Comparison of ENCODE assay signal across 9 cellular contexts in the genomic region with DNA sequence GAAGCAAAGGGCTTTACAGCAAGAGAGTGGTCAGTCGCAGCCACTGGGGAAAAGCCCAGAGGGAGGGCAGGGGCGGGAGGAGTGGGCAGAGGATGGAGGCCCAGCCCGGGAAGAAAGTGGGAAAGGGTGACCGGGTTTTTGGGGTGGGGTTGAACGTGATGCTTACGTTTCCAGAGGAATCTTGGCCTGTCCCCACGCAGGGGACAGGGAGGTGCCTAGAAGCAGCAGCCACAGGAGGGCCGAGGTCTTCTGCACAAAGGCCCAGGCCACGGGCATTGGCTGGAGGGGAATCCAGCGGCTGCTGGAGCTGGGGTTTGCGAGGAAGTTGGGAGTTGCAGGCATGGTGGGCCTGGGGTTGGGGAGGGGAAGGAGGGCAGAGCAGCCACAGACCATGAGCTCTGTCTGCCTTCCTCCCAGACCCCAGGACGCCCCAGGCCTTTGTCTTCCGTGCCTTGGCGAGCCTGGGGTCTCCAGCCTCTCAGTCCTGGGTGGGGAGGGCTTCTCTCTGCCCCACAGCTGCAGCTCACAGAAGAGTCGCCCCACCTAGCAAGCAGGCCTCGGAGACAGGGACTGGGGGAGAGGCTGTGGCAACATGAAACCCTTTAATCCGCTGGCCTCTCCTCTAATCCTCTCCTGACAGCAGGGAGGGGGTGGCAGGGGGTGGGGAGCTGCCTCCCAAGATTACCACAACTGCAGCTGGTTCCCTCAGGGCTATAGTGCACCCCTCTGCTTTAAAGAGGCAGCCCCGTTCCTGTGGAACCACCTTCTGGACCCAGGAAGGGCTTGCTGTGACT. TPM values are rescaled to one million over a fixed set of nuclear protein-coding genes. Genes with fewer than 3 reads are reported as not detected.
DNase-seq lines count a peak whose midpoint lies in the region; ATAC-seq and TF ChIP-seq lines count a peak whose summit lies in the region.
"Had no signal": no experiment of that assay in that cellular context is flagged by ENCODE, and none has a peak within 500 bp of the region (broad histone marks: within the 10 kb centered on the region; RNA-seq: fewer than 3 reads in every experiment).

A gene with protein sequence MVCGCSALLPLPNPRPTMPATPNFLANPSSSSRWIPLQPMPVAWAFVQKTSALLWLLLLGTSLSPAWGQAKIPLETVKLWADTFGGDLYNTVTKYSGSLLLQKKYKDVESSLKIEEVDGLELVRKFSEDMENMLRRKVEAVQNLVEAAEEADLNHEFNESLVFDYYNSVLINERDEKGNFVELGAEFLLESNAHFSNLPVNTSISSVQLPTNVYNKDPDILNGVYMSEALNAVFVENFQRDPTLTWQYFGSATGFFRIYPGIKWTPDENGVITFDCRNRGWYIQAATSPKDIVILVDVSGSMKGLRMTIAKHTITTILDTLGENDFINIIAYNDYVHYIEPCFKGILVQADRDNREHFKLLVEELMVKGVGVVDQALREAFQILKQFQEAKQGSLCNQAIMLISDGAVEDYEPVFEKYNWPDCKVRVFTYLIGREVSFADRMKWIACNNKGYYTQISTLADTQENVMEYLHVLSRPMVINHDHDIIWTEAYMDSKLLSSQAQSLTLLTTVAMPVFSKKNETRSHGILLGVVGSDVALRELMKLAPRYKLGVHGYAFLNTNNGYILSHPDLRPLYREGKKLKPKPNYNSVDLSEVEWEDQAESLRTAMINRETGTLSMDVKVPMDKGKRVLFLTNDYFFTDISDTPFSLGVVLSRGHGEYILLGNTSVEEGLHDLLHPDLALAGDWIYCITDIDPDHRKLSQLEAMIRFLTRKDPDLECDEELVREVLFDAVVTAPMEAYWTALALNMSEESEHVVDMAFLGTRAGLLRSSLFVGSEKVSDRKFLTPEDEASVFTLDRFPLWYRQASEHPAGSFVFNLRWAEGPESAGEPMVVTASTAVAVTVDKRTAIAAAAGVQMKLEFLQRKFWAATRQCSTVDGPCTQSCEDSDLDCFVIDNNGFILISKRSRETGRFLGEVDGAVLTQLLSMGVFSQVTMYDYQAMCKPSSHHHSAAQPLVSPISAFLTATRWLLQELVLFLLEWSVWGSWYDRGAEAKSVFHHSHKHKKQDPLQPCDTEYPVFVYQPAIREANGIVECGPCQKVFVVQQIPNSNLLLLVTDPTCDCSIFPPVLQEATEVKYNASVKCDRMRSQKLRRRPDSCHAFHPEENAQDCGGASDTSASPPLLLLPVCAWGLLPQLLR (minus strand): TSS at position 572 of the 794 bp plus-strand sequence. CDS start 179 bp downstream, at position 393.

- peak; percentile 29 for ATAC-seq in sciatic nerve
- no peak for ATAC-seq in HG03565 (IDR thresholded peaks at IDR 0.05; ENCODE audit: unreplicated experiment)
- ATAC-seq in GM19395 (IDR thresholded peaks at IDR 0.05; ENCODE audit: unreplicated experiment) = no peak

- H3K4me3 Mint-ChIP-seq in activated naive CD4-positive, alpha-beta T cell treated with anti-CD3 and anti-CD28 coated beads for 36 hours = no peak within 1 kb of the TSS
- no peak within 1 kb of the TSS for H3K4me3 Mint-ChIP-seq in activated CD4-positive, alpha-beta T cell treated with anti-CD3 and anti-CD28 coated beads, Interleukin-2, amount 10 ng/mL, durations not matched to agents 24 days and 14 days

- DNase-seq in GM03348 (ENCODE audit: low spot score) (peak; percentile 4), NCI-H524 treated with DMSO at 0.1 percent for 48 hours (lab: John Stamatoyannopoulos, UW) (peak; percentile 56), fibroblast of villous mesenchyme (ENCODE audit: low read depth) (peak; percentile 29), sciatic nerve (ENCODE audit: low spot score) (peak; percentile 47)
- no peak for DNase-seq in activated naive CD4-positive, alpha-beta T cell treated with anti-CD3 and anti-CD28 coated beads for 36 hours
- DNase-seq in activated CD4-positive, alpha-beta T cell treated with anti-CD3 and anti-CD28 coated beads, Interleukin-2, amount 10 ng/mL, durations not matched to agents 24 days and 14 days = no peak

- no peak for TF ChIP-seq CTCF in fibroblast of villous mesenchyme (IDR thresholded peaks at IDR 0.05; ENCODE audit: insufficient read depth, low read depth, low read length)

- H3K36me3 Mint-ChIP-seq in activated naive CD4-positive, alpha-beta T cell treated with anti-CD3 and anti-CD28 coated beads for 36 hours (ENCODE audit: low read depth) = no peaks in the 10 kb centered on the region
- no peaks in the 10 kb centered on the region for H3K36me3 Mint-ChIP-seq in activated CD4-positive, alpha-beta T cell treated with anti-CD3 and anti-CD28 coated beads, Interleukin-2, amount 10 ng/mL, durations not matched to agents 24 days and 14 days (ENCODE audit: low read depth)

- CTCF ChIA-PET in activated naive CD4-positive, alpha-beta T cell treated with anti-CD3 and anti-CD28 coated beads for 36 hours (lab: Charles Lee) = interaction anchor here (0.6 to 2.6 kb wide), 2 partner anchors 12 to 21 kb away, joined by 3 to 8 read pairs; no protein-coding TSS in a partner anchor

- peaks cover 15% of the 10 kb centered on the region for H3K4me1 Mint-ChIP-seq in activated naive CD4-positive, alpha-beta T cell treated with anti-CD3 and anti-CD28 coated beads for 36 hours (ENCODE audit: low read depth)
- peaks cover 14% of the 10 kb centered on the region for H3K4me1 Mint-ChIP-seq in activated CD4-positive, alpha-beta T cell treated with anti-CD3 and anti-CD28 coated beads, Interleukin-2, amount 10 ng/mL, durations not matched to agents 24 days and 14 days

- H3K4me3 ChIP-seq in fibroblast of villous mesenchyme (ENCODE audit: low read depth, low read length) = no peak within 1 kb of the TSS
- H3K4me3 ChIP-seq: SJSA1 had no signal

- H3K9me3 Mint-ChIP-seq in activated naive CD4-positive, alpha-beta T cell treated with anti-CD3 and anti-CD28 coated beads for 36 hours = no peaks in the 10 kb centered on the region
- H3K9me3 Mint-ChIP-seq in activated CD4-positive, alpha-beta T cell treated with anti-CD3 and anti-CD28 coated beads, Interleukin-2, amount 10 ng/mL, durations not matched to agents 24 days and 14 days = peaks cover 4% of the 10 kb centered on the region

- no peak within 1 kb of the TSS for H3K27ac Mint-ChIP-seq in activated naive CD4-positive, alpha-beta T cell treated with anti-CD3 and anti-CD28 coated beads for 36 hours
- H3K27ac Mint-ChIP-seq in activated CD4-positive, alpha-beta T cell treated with anti-CD3 and anti-CD28 coated beads, Interleukin-2, amount 10 ng/mL, durations not matched to agents 24 days and 14 days = no peak within 1 kb of the TSS

- intact Hi-C loops in sciatic nerve (cut with DNase I) = no loop called here
- intact Hi-C loops in activated naive CD4-positive, alpha-beta T cell treated with anti-CD3 and anti-CD28 coated beads for 36 hours (cut with micrococcal nuclease) = no loop called here
- intact Hi-C loops in activated CD4-positive, alpha-beta T cell treated with anti-CD3 and anti-CD28 coated beads, Interleukin-2, amount 10 ng/mL, durations not matched to agents 24 days and 14 days (cut with micrococcal nuclease) = no loop called here

- H3K27me3 Mint-ChIP-seq in activated naive CD4-positive, alpha-beta T cell treated with anti-CD3 and anti-CD28 coated beads for 36 hours (ENCODE audit: low read depth) = peaks cover 4% of the 10 kb centered on the region
- peaks cover 13% of the 10 kb centered on the region for H3K27me3 Mint-ChIP-seq in activated CD4-positive, alpha-beta T cell treated with anti-CD3 and anti-CD28 coated beads, Interleukin-2, amount 10 ng/mL, durations not matched to agents 24 days and 14 days

RNA-seq across cellular contexts. Expression of the gene that starts here (rescaled TPM):
- total RNA-seq in fibroblast of villous mesenchyme (0.97 and 1.7 TPM in 2 replicates), sciatic nerve (5.9 TPM)
- total RNA-seq in activated naive CD4-positive, alpha-beta T cell treated with anti-CD3 and anti-CD28 coated beads for 36 hours = 1 to 10 TPM; 2.1 to 2.7 TPM
- 6.3 and 6.8 TPM in 2 replicates for total RNA-seq in activated CD4-positive, alpha-beta T cell treated with anti-CD3 and anti-CD28 coated beads, Interleukin-2, amount 10 ng/mL, durations not matched to agents 24 days and 14 days
- total RNA-seq: SJSA1 had no signal

Comparison
In these comparisons a context has a peak if more than half of its experiments do, and no peak if none do; other contexts are left out.
1. DNase-seq: peak in GM03348 (single experiment), NCI-H524 treated with DMSO at 0.1 percent for 48 hours (single experiment), fibroblast of villous mesenchyme (single experiment) and sciatic nerve (single experiment); none in activated naive CD4-positive, alpha-beta T cell treated with anti-CD3 and anti-CD28 coated beads for 36 hours (single experiment) and activated CD4-positive, alpha-beta T cell treated with anti-CD3 and anti-CD28 coated beads, Interleukin-2, amount 10 ng/mL, durations not matched to agents 24 days and 14 days (single experiment).